In genomic region chr17:58692239-58693055, GRCh38 we compare ENCODE assay signal across 8 cellular contexts. TPM values are rescaled to one million over a fixed set of nuclear protein-coding genes. Genes with fewer than 3 reads are reported as not detected.
A peak's percentile ranks its signal among the peaks of the same experiment; 100 is the strongest.
DNase-seq lines count a peak whose midpoint lies in the region; ATAC-seq and TF ChIP-seq lines count a peak whose summit lies in the region.

Gene RAD51C (plus strand): TSS chr17:58692602. CDS start chr17:58692644, 42 bp downstream.

- H3K27ac Mint-ChIP-seq in activated T-helper 17 cell treated with anti-CD3 and anti-CD28 coated beads, Interleukin-2, amount 50 U/mL, for 72 hours = peak within 1 kb of the TSS; percentile 95
- peak within 1 kb of the TSS; percentile 89 to 98 (median 94) for H3K27ac Mint-ChIP-seq in naive thymus-derived CD8-positive, alpha-beta T cell
- peak within 1 kb of the TSS; percentile 94 for H3K27ac Mint-ChIP-seq in stimulated activated naive B cell treated with anti-CD40 and anti-IgM and Interleukin-4, amounts not matched to agents 10 μg/mL and 1 μg/mL and 100 μg/mL, for 72 hours

- no peaks in the 10 kb centered on the region for H3K27me3 ChIP-seq in DOHH2 (ENCODE audit: control insufficient read depth, low read length)
- no peaks in the 10 kb centered on the region for H3K27me3 ChIP-seq in Karpas-422 (ENCODE audit: low read length)

- peak within 1 kb of the TSS; percentile 86 for H3K9ac ChIP-seq in Karpas-422 (ENCODE audit: low read length)

- peak within 1 kb of the TSS; percentile 93 for H2AFZ ChIP-seq in Karpas-422 (ENCODE audit: low read length)

- TF ChIP-seq CTCF in DOHH2 (IDR thresholded peaks at IDR 0.05; ENCODE audit: low read depth, low read length, poor library complexity, severe bottlenecking) = no peak
- no peak for TF ChIP-seq CTCF in fibroblast of mammary gland (conservative IDR thresholded peaks at IDR 0.05; ENCODE audit: control insufficient read depth, insufficient read depth, low read depth, low read length)

- H3K9me3 ChIP-seq in DOHH2 (ENCODE audit: control insufficient read depth, insufficient read depth, low read length) = no peaks in the 10 kb centered on the region
- no peaks in the 10 kb centered on the region for H3K9me3 ChIP-seq in Karpas-422 (ENCODE audit: low read length)

- H3K9me2 ChIP-seq in DOHH2 (replicated peaks; ENCODE audit: control insufficient read depth, low read length) (no peaks in the 10 kb centered on the region), Karpas-422 (replicated peaks; ENCODE audit: insufficient read depth, low read length) (no peaks in the 10 kb centered on the region)

- H3K4me2 ChIP-seq in DOHH2 (ENCODE audit: low read length) = peak within 1 kb of the TSS; percentile 81
- peak within 1 kb of the TSS; percentile 93 for H3K4me2 ChIP-seq in Karpas-422 (ENCODE audit: low read depth, low read length, poor library complexity, severe bottlenecking)

- no peaks in the 10 kb centered on the region for H3K27me3 Mint-ChIP-seq in activated T-helper 17 cell treated with anti-CD3 and anti-CD28 coated beads, Interleukin-2, amount 50 U/mL, for 72 hours
- no peaks in the 10 kb centered on the region for H3K27me3 Mint-ChIP-seq in naive thymus-derived CD8-positive, alpha-beta T cell
- no peaks in the 10 kb centered on the region for H3K27me3 Mint-ChIP-seq in stimulated activated naive B cell treated with anti-CD40 and anti-IgM and Interleukin-4, amounts not matched to agents 10 μg/mL and 1 μg/mL and 100 μg/mL, for 72 hours

- H3K4me1 ChIP-seq in DOHH2 (ENCODE audit: control insufficient read depth, low read length) (peaks cover 26% of the 10 kb centered on the region), Karpas-422 (ENCODE audit: low read length) (peaks cover 25% of the 10 kb centered on the region)

- H3K79me2 ChIP-seq in DOHH2 (ENCODE audit: control insufficient read depth, low read length) (peaks cover 49% of the 10 kb centered on the region), Karpas-422 (ENCODE audit: low read length) (peaks cover 36% of the 10 kb centered on the region)

- peak; percentile 96 for ATAC-seq in GM21786 (IDR thresholded peaks at IDR 0.05; ENCODE audit: unreplicated experiment)
- ATAC-seq in activated T-helper 17 cell treated with anti-CD3 and anti-CD28 coated beads, Interleukin-2, amount 50 U/mL, for 72 hours (replicated peaks) = peak; percentile 100
- ATAC-seq in naive thymus-derived CD8-positive, alpha-beta T cell = peak; percentile 98
- peak; percentile 100 for ATAC-seq in stimulated activated naive B cell treated with anti-CD40 and anti-IgM and Interleukin-4, amounts not matched to agents 10 μg/mL and 1 μg/mL and 100 μg/mL, for 72 hours (replicated peaks)

- peak; percentile 97 for DNase-seq in Karpas-422
- DNase-seq in RPMI8226 = peak; percentile 94
- peak; percentile 82 for DNase-seq in fibroblast of mammary gland (ENCODE audit: low read depth)
- peak; percentile 69 to 90 (median 82) for DNase-seq in naive thymus-derived CD8-positive, alpha-beta T cell
- DNase-seq in stimulated activated naive B cell treated with anti-CD40 and anti-IgM and Interleukin-4, amounts not matched to agents 10 μg/mL and 1 μg/mL and 100 μg/mL, for 72 hours = peak; percentile 87

- H3F3A ChIP-seq in DOHH2 (ENCODE audit: control insufficient read depth, insufficient read depth) = no peaks in the 10 kb centered on the region

- peak within 1 kb of the TSS; percentile 65 for H3K27ac ChIP-seq in DOHH2 (ENCODE audit: low read depth, low read length)
- H3K27ac ChIP-seq in Karpas-422 (ENCODE audit: low read length) = peak within 1 kb of the TSS; percentile 67

- H3K4me3 ChIP-seq in DOHH2 (ENCODE audit: low read length) = peak within 1 kb of the TSS; percentile 84
- peak within 1 kb of the TSS; percentile 87 for H3K4me3 ChIP-seq in Karpas-422 (ENCODE audit: low read length)
- peak within 1 kb of the TSS; percentile 84 for H3K4me3 ChIP-seq in fibroblast of mammary gland (ENCODE audit: control insufficient read depth, low read depth, low read length)

- POLR2A ChIA-PET in naive thymus-derived CD8-positive, alpha-beta T cell (lab: Charles Lee) = interaction anchor here (0.5 to 2.2 kb wide), 17 partner anchors 13 to 463 kb away, joined by 3 to 12 read pairs (median 4); partner anchors contain the start of genes PRR11 and SKA2

- no peaks in the 10 kb centered on the region for H3K9me3 Mint-ChIP-seq in activated T-helper 17 cell treated with anti-CD3 and anti-CD28 coated beads, Interleukin-2, amount 50 U/mL, for 72 hours
- no peaks in the 10 kb centered on the region for H3K9me3 Mint-ChIP-seq in naive thymus-derived CD8-positive, alpha-beta T cell
- H3K9me3 Mint-ChIP-seq in stimulated activated naive B cell treated with anti-CD40 and anti-IgM and Interleukin-4, amounts not matched to agents 10 μg/mL and 1 μg/mL and 100 μg/mL, for 72 hours = no peaks in the 10 kb centered on the region

- H3K36me3 ChIP-seq in DOHH2 (ENCODE audit: control insufficient read depth, low read length) = peaks cover 41% of the 10 kb centered on the region
- peaks cover 8% of the 10 kb centered on the region for H3K36me3 ChIP-seq in Karpas-422 (ENCODE audit: insufficient read depth, low read length)

- peak within 1 kb of the TSS; percentile 95 for H3K4me3 Mint-ChIP-seq in activated T-helper 17 cell treated with anti-CD3 and anti-CD28 coated beads, Interleukin-2, amount 50 U/mL, for 72 hours
- H3K4me3 Mint-ChIP-seq in naive thymus-derived CD8-positive, alpha-beta T cell = peak within 1 kb of the TSS; percentile 93 to 98 (median 96)
- peak within 1 kb of the TSS; percentile 92 to 95 for H3K4me3 Mint-ChIP-seq in stimulated activated naive B cell treated with anti-CD40 and anti-IgM and Interleukin-4, amounts not matched to agents 10 μg/mL and 1 μg/mL and 100 μg/mL, for 72 hours

- H4K20me1 ChIP-seq in DOHH2 (ENCODE audit: control insufficient read depth, insufficient read depth, low read depth, low read length) (no peaks in the 10 kb centered on the region), Karpas-422 (ENCODE audit: insufficient read depth, low read depth, low read length) (no peaks in the 10 kb centered on the region)

- H3K36me3 Mint-ChIP-seq in activated T-helper 17 cell treated with anti-CD3 and anti-CD28 coated beads, Interleukin-2, amount 50 U/mL, for 72 hours (ENCODE audit: low read depth) = peaks cover 48% of the 10 kb centered on the region
- H3K36me3 Mint-ChIP-seq in naive thymus-derived CD8-positive, alpha-beta T cell = peaks cover 0 to 10% (median 2%) of the 10 kb centered on the region in 3 donors
- peaks cover 5 to 7% of the 10 kb centered on the region in 2 donors for H3K36me3 Mint-ChIP-seq in stimulated activated naive B cell treated with anti-CD40 and anti-IgM and Interleukin-4, amounts not matched to agents 10 μg/mL and 1 μg/mL and 100 μg/mL, for 72 hours

- H3K4me1 Mint-ChIP-seq in activated T-helper 17 cell treated with anti-CD3 and anti-CD28 coated beads, Interleukin-2, amount 50 U/mL, for 72 hours = peaks cover 9% of the 10 kb centered on the region
- peaks cover 9 to 35% (median 27%) of the 10 kb centered on the region in 4 donors for H3K4me1 Mint-ChIP-seq in naive thymus-derived CD8-positive, alpha-beta T cell
- H3K4me1 Mint-ChIP-seq in stimulated activated naive B cell treated with anti-CD40 and anti-IgM and Interleukin-4, amounts not matched to agents 10 μg/mL and 1 μg/mL and 100 μg/mL, for 72 hours = peaks cover 13 to 26% of the 10 kb centered on the region in 2 donors

RNA-seq across cellular contexts. Expression of gene RAD51C, which starts in this region (rescaled TPM):
- total RNA-seq in Karpas-422 (2014; rRNA removed; shearing (Covaris generic); ENCODE audit: low replicate concordance) = 38.1 and 53.7 TPM in 2 replicates
- total RNA-seq in activated T-helper 17 cell treated with anti-CD3 and anti-CD28 coated beads, Interleukin-2, amount 50 U/mL, for 72 hours = 100 to 1,000 TPM in 1 of 2 donors, 10 to 100 TPM in 1; 75.3 to 112 TPM
- 10 to 100 TPM; 25.9 to 31.0 TPM for total RNA-seq in naive thymus-derived CD8-positive, alpha-beta T cell
- 10 to 100 TPM; 46.6 to 50.7 (median 47.9) TPM for polyA plus RNA-seq in naive thymus-derived CD8-positive, alpha-beta T cell

Comparison
In these comparisons a context has a peak if more than half of its experiments do, and no peak if none do; other contexts are left out.
1. Peak in every context shown above with its lines: DNase-seq, ATAC-seq, H3K4me3 ChIP-seq and H3K27ac ChIP-seq.